ENCODE assay signal across 7 cellular contexts in genomic region chr1:145161046-145161752, GRCh38.
A peak's percentile ranks its signal among the peaks of the same experiment; 100 is the strongest.
DNase-seq lines count a peak whose midpoint lies in the region; ATAC-seq and TF ChIP-seq lines count a peak whose summit lies in the region.
"Not testable (repeated sequence)": the region's sequence is repeated elsewhere in the genome, so short reads cannot be mapped to it uniquely, and the experiment has no call there.

No MANE protein-coding gene starts in this region.

- H3K9me1 ChIP-seq in IMR-90 (ENCODE audit: insufficient read depth, low read length): not testable (repeated sequence)

- not testable (repeated sequence) for H3K4me3 Mint-ChIP-seq in activated T-cell treated with anti-CD3 and anti-CD28 coated beads, Interleukin-2, amount 50 U/mL, for 72 hours; natural killer cell treated with Interleukin-12 subunit alpha and Interleukin-12 subunit beta and Interleukin-15 and Interleukin-18, amount 100 ng/mL, for 72 hours

- H4K8ac ChIP-seq in IMR-90 (ENCODE audit: low read depth in 2 of 2, low read length in 2 of 2): not testable (repeated sequence)

- H3K9me3 Mint-ChIP-seq in activated T-cell treated with anti-CD3 and anti-CD28 coated beads, Interleukin-2, amount 50 U/mL, for 72 hours; natural killer cell treated with Interleukin-12 subunit alpha and Interleukin-12 subunit beta and Interleukin-15 and Interleukin-18, amount 100 ng/mL, for 72 hours: not testable (repeated sequence)

- H3K79me1 ChIP-seq in IMR-90 (ENCODE audit: low read depth in 1 of 2, low read length in 2 of 2): not testable (repeated sequence)

- not testable (repeated sequence) for H3K27ac ChIP-seq in IMR-90 (ENCODE audit: insufficient read depth, low read length); heart left ventricle

- H3K36me3 ChIP-seq in IMR-90 (ENCODE audit: control insufficient read depth, insufficient read depth, low read length); heart left ventricle: not testable (repeated sequence)

- H3K4me2 ChIP-seq in IMR-90 (ENCODE audit: low read depth, low read length): not testable (repeated sequence)

- H3K4me1 ChIP-seq in IMR-90 (ENCODE audit: control insufficient read depth, insufficient read depth, low read length); heart left ventricle: not testable (repeated sequence)

- TF ChIP-seq RAD21 in IMR-90 (IDR thresholded peaks at IDR 0.05; ENCODE audit: low read length): not testable (repeated sequence)

- not testable (repeated sequence) for H3K18ac ChIP-seq in IMR-90 (ENCODE audit: low read depth, low read length)

- WGBS in IMR-90 (ENCODE audit: extremely low coverage in 2 of 2, insufficient read length in 1 of 2), 2 experiments: no CpG with 5 or more reads among the region's 26 CpGs
- WGBS in heart left ventricle, 4 donors: 0 to 6% (median 0%) methylated on average over 1 to 4 of the region's 26 CpGs; no CpG with 5 or more reads in 1 of the 4 donors

- not testable (repeated sequence) for H4K20me1 ChIP-seq in IMR-90 (ENCODE audit: insufficient read depth, low read length)

- not testable (repeated sequence) for H3K36me3 Mint-ChIP-seq in activated T-cell treated with anti-CD3 and anti-CD28 coated beads, Interleukin-2, amount 50 U/mL, for 72 hours (ENCODE audit: insufficient read depth in 2 of 2); natural killer cell treated with Interleukin-12 subunit alpha and Interleukin-12 subunit beta and Interleukin-15 and Interleukin-18, amount 100 ng/mL, for 72 hours

- TSS peak; percentile 96 for BruUV-seq in IMR-90 (replicated peaks; lab: Mats Ljungman, UMichigan)

- in situ Hi-C loops in IMR-90 (cut with MboI; ENCODE audit: low sequenced_read_pairs): not testable (repeated sequence)

- POLR2A ChIA-PET in IMR-90 (lab: Charles Lee; ENCODE audit: unreplicated experiment): not testable (repeated sequence)

- H2BK5ac ChIP-seq in IMR-90 (ENCODE audit: low read depth, low read length, poor library complexity, severe bottlenecking): not testable (repeated sequence)

- not testable (repeated sequence) for H3K14ac ChIP-seq in IMR-90 (replicated peaks; ENCODE audit: low read depth, low read length)

- TF ChIP-seq POLR2A in IMR-90 (IDR thresholded peaks at IDR 0.05; ENCODE audit: low read depth, low read length); heart left ventricle (IDR thresholded peaks at IDR 0.05): not testable (repeated sequence)

- CTCF ChIA-PET in IMR-90 (lab: Yijun Ruan, JAX): not testable (repeated sequence)

- H3K56ac ChIP-seq in IMR-90 (ENCODE audit: extremely low read depth, insufficient read depth, low read length): not testable (repeated sequence)

- H4K5ac ChIP-seq in IMR-90 (ENCODE audit: low read depth, low read length): not testable (repeated sequence)

- dilution Hi-C loops in IMR-90 (cut with HindIII; ENCODE audit: low sequenced_read_pairs, unreplicated experiment): not testable (repeated sequence)

- intact Hi-C loops in IMR-90 (cut with micrococcal nuclease); heart left ventricle (cut with DNase I): not testable (repeated sequence)

- H2AFZ ChIP-seq in IMR-90 (replicated peaks; ENCODE audit: low read length, poor library complexity): not testable (repeated sequence)

- not testable (repeated sequence) for H3K4me3 ChIP-seq in IMR-90 (ENCODE audit: insufficient read depth, low read depth, low read length); heart left ventricle

- not testable (repeated sequence) for H2AK9ac ChIP-seq in IMR-90 (replicated peaks; ENCODE audit: low read depth, low read length, poor library complexity)

- not testable (repeated sequence) for H3K4ac ChIP-seq in IMR-90 (ENCODE audit: low read depth, low read length)

- not testable (repeated sequence) for H2BK20ac ChIP-seq in IMR-90 (ENCODE audit: low read depth, low read length)

- H3K4me1 Mint-ChIP-seq in activated T-cell treated with anti-CD3 and anti-CD28 coated beads, Interleukin-2, amount 50 U/mL, for 72 hours (ENCODE audit: low read depth); natural killer cell treated with Interleukin-12 subunit alpha and Interleukin-12 subunit beta and Interleukin-15 and Interleukin-18, amount 100 ng/mL, for 72 hours (ENCODE audit: low read depth in 2 of 2): not testable (repeated sequence)

- not testable (repeated sequence) for H3K27me3 Mint-ChIP-seq in activated T-cell treated with anti-CD3 and anti-CD28 coated beads, Interleukin-2, amount 50 U/mL, for 72 hours (ENCODE audit: low read depth); natural killer cell treated with Interleukin-12 subunit alpha and Interleukin-12 subunit beta and Interleukin-15 and Interleukin-18, amount 100 ng/mL, for 72 hours

- not testable (repeated sequence) for H3K27me3 ChIP-seq in IMR-90 (ENCODE audit: control insufficient read depth, insufficient read depth, low read length); heart left ventricle

- not testable (repeated sequence) for H4K91ac ChIP-seq in IMR-90 (ENCODE audit: insufficient read depth, low read depth, low read length)

- peak; percentile 62 for ATAC-seq in GM18868 (IDR thresholded peaks at IDR 0.05; ENCODE audit: unreplicated experiment)
- peak; percentile 53 for ATAC-seq in GM21619 (IDR thresholded peaks at IDR 0.05; ENCODE audit: unreplicated experiment)
- peak; percentile 70 for ATAC-seq in HG03045 (IDR thresholded peaks at IDR 0.05; ENCODE audit: unreplicated experiment)
- ATAC-seq in IMR-90 (ENCODE audit: low read depth): peak; percentile 91
- peak; percentile 86 to 90 for ATAC-seq in activated T-cell treated with anti-CD3 and anti-CD28 coated beads, Interleukin-2, amount 50 U/mL, for 72 hours (replicated peaks in 1 of 2)
- ATAC-seq in heart left ventricle: peak in 3 of 4 donors; percentile 43 to 85 (median 67)
- ATAC-seq in natural killer cell treated with Interleukin-12 subunit alpha and Interleukin-12 subunit beta and Interleukin-15 and Interleukin-18, amount 100 ng/mL, for 72 hours: peak; percentile 92

- not testable (repeated sequence) for H2BK15ac ChIP-seq in IMR-90 (ENCODE audit: low read depth, low read length)

- not testable (repeated sequence) for TF ChIP-seq CTCF in IMR-90 (conservative IDR thresholded peaks at IDR 0.05; ENCODE audit: low read depth, low read length); heart left ventricle (IDR thresholded peaks at IDR 0.05)

- H3K9ac ChIP-seq in IMR-90 (ENCODE audit: low read depth, low read length): not testable (repeated sequence)

- H2AK5ac ChIP-seq in IMR-90 (ENCODE audit: low read depth, low read length): not testable (repeated sequence)

- DNase-seq in IMR-90; heart left ventricle; natural killer cell treated with Interleukin-12 subunit alpha and Interleukin-12 subunit beta and Interleukin-15 and Interleukin-18, amount 100 ng/mL, for 72 hours (ENCODE audit: low spot score): not testable (repeated sequence)
- peak in 1 of 2 donors; percentile 14 for DNase-seq in activated T-cell treated with anti-CD3 and anti-CD28 coated beads, Interleukin-2, amount 50 U/mL, for 72 hours

- not testable (repeated sequence) for H3K27ac Mint-ChIP-seq in activated T-cell treated with anti-CD3 and anti-CD28 coated beads, Interleukin-2, amount 50 U/mL, for 72 hours; natural killer cell treated with Interleukin-12 subunit alpha and Interleukin-12 subunit beta and Interleukin-15 and Interleukin-18, amount 100 ng/mL, for 72 hours

- H3K23ac ChIP-seq in IMR-90 (ENCODE audit: low read depth, low read length): not testable (repeated sequence)

- not testable (repeated sequence) for H3K9me3 ChIP-seq in IMR-90 (ENCODE audit: control insufficient read depth, insufficient read depth, low read length); heart left ventricle

- not testable (repeated sequence) for H2BK120ac ChIP-seq in IMR-90 (ENCODE audit: low read depth, low read length)
